In genomic region chr6:33280539-33280938, GRCh38 we compare ENCODE assay signal across 13 cellular contexts. TPM values are rescaled to one million over a fixed set of nuclear protein-coding genes. Genes with fewer than 3 reads are reported as not detected.
A peak's percentile ranks its signal among the peaks of the same experiment; 100 is the strongest.
DNase-seq lines count a peak whose midpoint lies in the region; ATAC-seq and TF ChIP-seq lines count a peak whose summit lies in the region.
"Had no signal": no experiment of that assay in that cellular context is flagged by ENCODE, and none has a peak within 500 bp of the region (broad histone marks: within the 10 kb centered on the region; RNA-seq: fewer than 3 reads in every experiment).

No MANE protein-coding gene starts in this region.

- peak overlapping the region in 10 of 11 experiments; percentile 1 to 99 (median 33); a peak in 11 of 22 replicates for H3K4me2 ChIP-seq in BLaER1 treated with 17β-estradiol and CSF1 and Interleukin-3, amounts not matched to agents 10 nM and 100 nM

- no peaks in the 10 kb centered on the region for H3K9me3 ChIP-seq in BLaER1 treated with 17β-estradiol and CSF1 and Interleukin-3, amounts not matched to agents 10 nM and 100 nM (replicated peaks in 1 of 11)
- H3K9me3 ChIP-seq: right atrium auricular region had no signal

- H3K36me3 ChIP-seq in BLaER1 treated with 17β-estradiol and CSF1 and Interleukin-3, amounts not matched to agents 10 nM and 100 nM: peaks cover 64 to 90% (median 83%) of the 10 kb centered on the region in 11 experiments
- H3K36me3 ChIP-seq in H7 (replicated peaks; ENCODE audit: control insufficient read depth, insufficient read depth, low read length): peaks cover 15% of the 10 kb centered on the region

- peaks cover 25% of the 10 kb centered on the region for H3K4me1 Mint-ChIP-seq in activated naive CD8-positive, alpha-beta T cell treated with anti-CD3 and anti-CD28 coated beads, Interleukin-2, amount 10 ng/mL, durations not matched to agents 7 days and 5 days
- H3K4me1 Mint-ChIP-seq in neural crest cell: peaks cover 19% of the 10 kb centered on the region

- peaks cover 44 to 61% (median 50%) of the 10 kb centered on the region in 10 experiments for H3K4me1 ChIP-seq in BLaER1 treated with 17β-estradiol and CSF1 and Interleukin-3, amounts not matched to agents 10 nM and 100 nM

- H3K9ac ChIP-seq in BLaER1 treated with 17β-estradiol and CSF1 and Interleukin-3, amounts not matched to agents 10 nM and 100 nM: peak overlapping the region; percentile 7 to 83 (median 29); a peak in 14 of 22 replicates

- H3K27ac ChIP-seq in BLaER1 treated with 17β-estradiol and CSF1 and Interleukin-3, amounts not matched to agents 10 nM and 100 nM: peak overlapping the region in 4 of 11 experiments; percentile 7 to 41 (median 25); a peak in 4 of 22 replicates
- H3K27ac ChIP-seq: right atrium auricular region, SK-N-MC had no signal

- no peak for TF ChIP-seq CTCF in neural crest cell (conservative IDR thresholded peaks at IDR 0.05)

- H3K4me3 ChIP-seq in BLaER1 treated with 17β-estradiol and CSF1 and Interleukin-3, amounts not matched to agents 10 nM and 100 nM: no peak overlapping the region
- no peak overlapping the region for H3K4me3 ChIP-seq in H7 (ENCODE audit: insufficient read depth, low read depth, low read length)
- H3K4me3 ChIP-seq: lung, right atrium auricular region, SK-N-MC had no signal

- no peak overlapping the region for H3K4me3 Mint-ChIP-seq in activated naive CD8-positive, alpha-beta T cell treated with anti-CD3 and anti-CD28 coated beads, Interleukin-2, amount 10 ng/mL, durations not matched to agents 7 days and 5 days
- peak overlapping the region; percentile 59 for H3K4me3 Mint-ChIP-seq in neural crest cell

- peak; percentile 30 for DNase-seq in H7
- peak; percentile 26 for DNase-seq in activated naive CD8-positive, alpha-beta T cell treated with anti-CD3 and anti-CD28 coated beads, Interleukin-2, amount 10 ng/mL, durations not matched to agents 7 days and 5 days
- DNase-seq in neural crest cell (ENCODE audit: low read depth, low spot score): no peak
- DNase-seq in amygdala (lab: John Stamatoyannopoulos, UW): no peak
- no peak for DNase-seq in AG08396 (ENCODE audit: low spot score)
- DNase-seq: activated CD4-positive, alpha-beta T cell treated with anti-CD3 and anti-CD28 coated beads, Interleukin-2, amount 50 U/mL, for 1 hour; cortex of kidney had no signal

- no peaks in the 10 kb centered on the region for H3K27me3 Mint-ChIP-seq in activated naive CD8-positive, alpha-beta T cell treated with anti-CD3 and anti-CD28 coated beads, Interleukin-2, amount 10 ng/mL, durations not matched to agents 7 days and 5 days
- no peaks in the 10 kb centered on the region for H3K27me3 Mint-ChIP-seq in neural crest cell (ENCODE audit: low read depth)

- ATAC-seq in activated naive CD8-positive, alpha-beta T cell treated with anti-CD3 and anti-CD28 coated beads, Interleukin-2, amount 10 ng/mL, durations not matched to agents 7 days and 5 days (ENCODE audit: low read depth): no peak
- ATAC-seq in HG02870 (IDR thresholded peaks at IDR 0.05; ENCODE audit: unreplicated experiment): no peak
- ATAC-seq in GM18520 (IDR thresholded peaks at IDR 0.05; ENCODE audit: unreplicated experiment): no peak

- peak overlapping the region; percentile 54 for H3K27ac Mint-ChIP-seq in activated naive CD8-positive, alpha-beta T cell treated with anti-CD3 and anti-CD28 coated beads, Interleukin-2, amount 10 ng/mL, durations not matched to agents 7 days and 5 days
- no peak overlapping the region for H3K27ac Mint-ChIP-seq in neural crest cell (ENCODE audit: unreplicated experiment)

- H3K27me3 ChIP-seq in BLaER1 treated with 17β-estradiol and CSF1 and Interleukin-3, amounts not matched to agents 10 nM and 100 nM: no peaks in the 10 kb centered on the region
- no peaks in the 10 kb centered on the region for H3K27me3 ChIP-seq in H7 (ENCODE audit: control insufficient read depth, insufficient read depth, low read length)
- H3K27me3 ChIP-seq: right atrium auricular region had no signal

- H4K20me1 ChIP-seq in BLaER1 treated with 17β-estradiol and CSF1 and Interleukin-3, amounts not matched to agents 10 nM and 100 nM: peaks cover 6 to 94% (median 57%) of the 10 kb centered on the region in 11 experiments; a peak in 21 of 22 replicates

- peaks cover 17% of the 10 kb centered on the region for H3K36me3 Mint-ChIP-seq in activated naive CD8-positive, alpha-beta T cell treated with anti-CD3 and anti-CD28 coated beads, Interleukin-2, amount 10 ng/mL, durations not matched to agents 7 days and 5 days
- peaks cover 4% of the 10 kb centered on the region for H3K36me3 Mint-ChIP-seq in neural crest cell (ENCODE audit: low read depth)

- POLR2A ChIA-PET in activated naive CD8-positive, alpha-beta T cell treated with anti-CD3 and anti-CD28 coated beads, Interleukin-2, amount 10 ng/mL, durations not matched to agents 7 days and 5 days (lab: Charles Lee): interaction anchor here (1.3 kb wide), 1 partner anchor 9 kb away, joined by 6 read pairs; the partner anchor contains the start of genes PFDN6 and WDR46

- H3K9me3 Mint-ChIP-seq in activated naive CD8-positive, alpha-beta T cell treated with anti-CD3 and anti-CD28 coated beads, Interleukin-2, amount 10 ng/mL, durations not matched to agents 7 days and 5 days: no peaks in the 10 kb centered on the region
- no peaks in the 10 kb centered on the region for H3K9me3 Mint-ChIP-seq in neural crest cell

RNA-seq across cellular contexts. Expression of gene B3GALT4, which starts 3.6 kb away (rescaled TPM):
- total RNA-seq in H7 (2014; rRNA removed; shearing (Covaris generic)): 5.6 and 8.3 TPM in 2 replicates
- total RNA-seq in activated naive CD8-positive, alpha-beta T cell treated with anti-CD3 and anti-CD28 coated beads, Interleukin-2, amount 10 ng/mL, durations not matched to agents 7 days and 5 days: 10 to 100 TPM; 32.0 to 35.4 TPM
- total RNA-seq in neural crest cell: 2.0 and 2.8 TPM in 2 replicates

RNA-seq across cellular contexts. Expression of gene WDR46, which starts 8.5 kb away (rescaled TPM):
- 72.0 and 96.6 TPM in 2 replicates for total RNA-seq in H7 (2014; rRNA removed; shearing (Covaris generic))
- 10 to 100 TPM; 50.0 to 58.0 TPM for total RNA-seq in activated naive CD8-positive, alpha-beta T cell treated with anti-CD3 and anti-CD28 coated beads, Interleukin-2, amount 10 ng/mL, durations not matched to agents 7 days and 5 days
- total RNA-seq in neural crest cell: 54.5 and 60.6 TPM in 2 replicates

RNA-seq across cellular contexts. Expression of gene RPS18, which starts 8.7 kb away (rescaled TPM):
- total RNA-seq in H7 (2014; rRNA removed; shearing (Covaris generic)): 3,561 and 4,135 TPM in 2 replicates
- total RNA-seq in activated naive CD8-positive, alpha-beta T cell treated with anti-CD3 and anti-CD28 coated beads, Interleukin-2, amount 10 ng/mL, durations not matched to agents 7 days and 5 days: 1,000 to 10,000 TPM; 3,300 to 3,409 TPM
- total RNA-seq in neural crest cell: 2,299 and 2,407 TPM in 2 replicates

RNA-seq across cellular contexts. Expression of gene PFDN6, which starts 8.9 kb away (rescaled TPM):
- 87.9 and 90.2 TPM in 2 replicates for total RNA-seq in H7 (2014; rRNA removed; shearing (Covaris generic))
- 10 to 100 TPM; 53.3 to 54.7 TPM for total RNA-seq in activated naive CD8-positive, alpha-beta T cell treated with anti-CD3 and anti-CD28 coated beads, Interleukin-2, amount 10 ng/mL, durations not matched to agents 7 days and 5 days
- 54.9 and 61.4 TPM in 2 replicates for total RNA-seq in neural crest cell

RNA-seq across cellular contexts. Expression of gene VPS52, which starts 8.9 kb away (rescaled TPM):
- total RNA-seq in H7 (2014; rRNA removed; shearing (Covaris generic)): 54.1 and 57.8 TPM in 2 replicates
- total RNA-seq in activated naive CD8-positive, alpha-beta T cell treated with anti-CD3 and anti-CD28 coated beads, Interleukin-2, amount 10 ng/mL, durations not matched to agents 7 days and 5 days: 10 to 100 TPM; 72.3 to 76.0 TPM
- total RNA-seq in neural crest cell: 53.2 and 57.3 TPM in 2 replicates

Comparison
In these comparisons a context has a peak if more than half of its experiments do, and no peak if none do; other contexts are left out.
1. DNase-seq: peak in H7 (single experiment) and activated naive CD8-positive, alpha-beta T cell treated with anti-CD3 and anti-CD28 coated beads, Interleukin-2, amount 10 ng/mL, durations not matched to agents 7 days and 5 days (single experiment); none in neural crest cell (single experiment), amygdala (0 of 56) and AG08396 (single experiment).